27 cellular contexts compared by ENCODE assay signal in the genomic region with DNA sequence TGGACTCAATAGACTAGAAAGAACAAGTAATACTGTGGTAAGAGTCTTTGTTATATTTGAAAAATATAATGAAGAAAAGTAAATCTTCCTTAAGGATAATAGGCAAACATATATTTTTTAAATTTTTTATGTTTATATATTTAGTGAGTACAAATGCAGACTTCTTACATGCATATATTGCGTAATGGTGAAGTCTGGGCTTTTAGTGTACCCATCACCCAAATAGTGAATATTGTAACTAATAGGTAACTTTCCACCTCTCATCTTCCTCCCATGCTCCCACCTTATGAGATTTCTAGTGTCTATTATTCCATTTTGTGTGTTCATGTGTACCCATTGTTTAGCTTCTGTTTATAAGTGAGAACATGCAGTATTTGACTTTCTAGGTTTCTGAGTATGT.
"Had no signal": no experiment of that assay in that cellular context is flagged by ENCODE, and none has a peak within 500 bp of the region (broad histone marks: within the 10 kb centered on the region; RNA-seq: fewer than 3 reads in every experiment).

No MANE protein-coding gene starts in this region.

- H3K4me3 ChIP-seq: colonic mucosa, coronary artery, dorsolateral prefrontal cortex, esophagus muscularis mucosa, esophagus squamous epithelium, gastrocnemius medialis, gastroesophageal sphincter, heart left ventricle, heart right ventricle had no signal

- H3K27me3 ChIP-seq: colonic mucosa, dorsolateral prefrontal cortex, esophagus muscularis mucosa, esophagus squamous epithelium, foreskin keratinocyte, gastrocnemius medialis, gastroesophageal sphincter, heart left ventricle, heart right ventricle had no signal

- H3K27ac ChIP-seq: colonic mucosa, coronary artery, dorsolateral prefrontal cortex, epithelial cell of prostate, esophagus muscularis mucosa, esophagus squamous epithelium, foreskin keratinocyte, gastrocnemius medialis, gastroesophageal sphincter, heart left ventricle, heart right ventricle had no signal

- H3K4me1 ChIP-seq: colonic mucosa, esophagus muscularis mucosa, esophagus squamous epithelium, foreskin keratinocyte, gastrocnemius medialis, gastroesophageal sphincter, heart left ventricle, heart right ventricle had no signal

- DNase-seq: colonic mucosa; cortex of kidney; dermis blood vessel endothelial cell; dorsolateral prefrontal cortex; effector CD4-positive, alpha-beta T cell; effector CD8-positive, alpha-beta T cell; effector memory CD4-positive, alpha-beta T cell; effector memory CD8-positive, alpha-beta T cell; endodermal cell; erythroblast; esophagus squamous epithelium; foreskin fibroblast; foreskin keratinocyte; foreskin melanocyte; gastrocnemius medialis; glutamatergic neuron; head of caudate nucleus; heart left ventricle; heart right ventricle had no signal

- ATAC-seq: effector memory CD8-positive, alpha-beta T cell; esophagus mucosa; foreskin keratinocyte; gastrocnemius medialis; gastroesophageal sphincter; heart left ventricle; heart right ventricle had no signal

- H3K36me3 ChIP-seq: colonic mucosa, esophagus muscularis mucosa, esophagus squamous epithelium, gastrocnemius medialis, gastroesophageal sphincter, heart left ventricle, heart right ventricle had no signal

- H3K9me3 ChIP-seq: colonic mucosa, esophagus muscularis mucosa, esophagus squamous epithelium had no signal

- FAIRE-seq: endometrium, endothelial cell of umbilical vein, frontal cortex had no signal
